ENCODE assay signal across 8 cellular contexts in genomic region chr19:18587962-18588610, GRCh38. TPM values are rescaled to one million over a fixed set of nuclear protein-coding genes. Genes with fewer than 3 reads are reported as not detected.
DNase-seq lines count a peak whose midpoint lies in the region; ATAC-seq, FAIRE-seq and TF ChIP-seq lines count a peak whose summit lies in the region.

No MANE protein-coding gene starts in this region.

- H3K27me3 ChIP-seq in astrocyte (ENCODE audit: insufficient read depth, low read length) (no peaks in the 10 kb centered on the region), mesenchymal stem cell (ENCODE audit: control insufficient read depth in 1 of 2, insufficient read depth in 1 of 2, low read length in 2 of 2) (no peaks in the 10 kb centered on the region)

- no peak overlapping the region for H2BK15ac ChIP-seq in mesenchymal stem cell (ENCODE audit: low read depth, poor library complexity, severe bottlenecking)

- FAIRE-seq in astrocyte (lab: Jason Lieb, UNC), result no peak

- H3K36me3 Mint-ChIP-seq in astrocyte (ENCODE audit: low read depth, unreplicated experiment), result no peaks in the 10 kb centered on the region

- no peak overlapping the region for H4K91ac ChIP-seq in mesenchymal stem cell (ENCODE audit: low read length)

- H3K4me3 ChIP-seq in AG09309 (ENCODE audit: control insufficient read depth, low read depth, low read length), result peak overlapping the region; percentile 77
- peak overlapping the region; percentile 74 for H3K4me3 ChIP-seq in astrocyte (ENCODE audit: insufficient read depth, low read depth, low read length)
- peak overlapping the region; percentile 93 for H3K4me3 ChIP-seq in mesenchymal stem cell (ENCODE audit: insufficient read depth in 1 of 2, low read depth in 1 of 2, low read length in 2 of 2)

- H3K27me3 Mint-ChIP-seq in astrocyte (ENCODE audit: low read depth, unreplicated experiment), result peaks cover 5% of the 10 kb centered on the region

- TF ChIP-seq CTCF in AG09309 (IDR thresholded peaks at IDR 0.05; ENCODE audit: control insufficient read depth, insufficient read depth, low read depth, low read length, missing control alignments) (no peak), astrocyte (IDR thresholded peaks at IDR 0.05; ENCODE audit: insufficient read depth, low read depth, low read length) (no peak)

- ATAC-seq in HG02943 (IDR thresholded peaks at IDR 0.05; ENCODE audit: low read depth, unreplicated experiment) (peak; percentile 3), HG02798 (IDR thresholded peaks at IDR 0.05; ENCODE audit: poor library complexity, unreplicated experiment) (no peak)

- H3K4me2 ChIP-seq in astrocyte (ENCODE audit: low read length), result peak overlapping the region; percentile 93
- peak overlapping the region; percentile 99 for H3K4me2 ChIP-seq in mesenchymal stem cell (ENCODE audit: low read length, poor library complexity, severe bottlenecking)

- H3K79me1 ChIP-seq in mesenchymal stem cell (replicated peaks; ENCODE audit: low read length, poor library complexity, severe bottlenecking), result peaks cover 2% of the 10 kb centered on the region

- H3K9me3 ChIP-seq in astrocyte (ENCODE audit: insufficient read depth, low read depth, low read length), result no peaks in the 10 kb centered on the region
- no peaks in the 10 kb centered on the region for H3K9me3 ChIP-seq in mesenchymal stem cell (ENCODE audit: control insufficient read depth, low read length)

- no peak overlapping the region for H3K14ac ChIP-seq in mesenchymal stem cell (ENCODE audit: low read length in 2 of 2)

- peak overlapping the region; percentile 97 for H4K8ac ChIP-seq in mesenchymal stem cell (ENCODE audit: low read length)

- peaks cover 23% of the 10 kb centered on the region for H4K20me1 ChIP-seq in astrocyte (ENCODE audit: insufficient read depth, low read length)

- peak overlapping the region; percentile 20 for H3K27ac ChIP-seq in astrocyte (ENCODE audit: low read depth, low read length)
- H3K27ac ChIP-seq in mesenchymal stem cell (ENCODE audit: low read length, poor library complexity, severe bottlenecking), result peak overlapping the region; percentile 9

- H3K23ac ChIP-seq in mesenchymal stem cell (ENCODE audit: low read length in 2 of 2), result no peak overlapping the region

- peak overlapping the region; percentile 50 to 97 for H3K18ac ChIP-seq in mesenchymal stem cell (ENCODE audit: low read depth in 1 of 2, low read length in 2 of 2)

- peak overlapping the region; percentile 86 for H3K4me3 Mint-ChIP-seq in astrocyte (ENCODE audit: unreplicated experiment)

- no peak overlapping the region for H2BK12ac ChIP-seq in mesenchymal stem cell (ENCODE audit: low read length in 2 of 2)

- WGBS in mesenchymal stem cell, result 54% methylated on average over 16 of the region's 16 CpGs

- DNase-seq in AG09309 (ENCODE audit: low read depth) (no peak), astrocyte (ENCODE audit: low read depth) (no peak), mesenchymal stem cell (no peak), T-helper 9 cell (no peak), NK-92 (lab: John Stamatoyannopoulos, UW; ENCODE audit: unreplicated experiment) (no peak), nucleus accumbens (lab: John Stamatoyannopoulos, UW) (no peak)

- no peaks in the 10 kb centered on the region for H3K9me3 Mint-ChIP-seq in astrocyte (ENCODE audit: unreplicated experiment)

- H3K36me3 ChIP-seq in astrocyte (ENCODE audit: insufficient read depth, low read length) (no peaks in the 10 kb centered on the region), mesenchymal stem cell (ENCODE audit: control insufficient read depth in 1 of 2, insufficient read depth in 2 of 2, low read depth in 1 of 2, low read length in 2 of 2) (peaks cover 9 to 16% of the 10 kb centered on the region in 2 experiments)

- H2AFZ ChIP-seq in astrocyte (ENCODE audit: low read depth, low read length), result peak overlapping the region; percentile 73
- peak overlapping the region; percentile 20 for H2AFZ ChIP-seq in mesenchymal stem cell (ENCODE audit: low read depth, low read length)

- peaks cover 6% of the 10 kb centered on the region for H3K4me1 Mint-ChIP-seq in astrocyte (ENCODE audit: low read depth, unreplicated experiment)

- no peak overlapping the region for H2BK120ac ChIP-seq in mesenchymal stem cell (ENCODE audit: low read depth, low read length)

- H3K9ac ChIP-seq in astrocyte (ENCODE audit: low read length), result peak overlapping the region; percentile 77
- H3K9ac ChIP-seq in mesenchymal stem cell (ENCODE audit: low read length), result peak overlapping the region; percentile 89

- H2AK5ac ChIP-seq in mesenchymal stem cell (ENCODE audit: low read length, severe bottlenecking), result no peak overlapping the region

- H3K27ac Mint-ChIP-seq in astrocyte (ENCODE audit: unreplicated experiment), result peak overlapping the region; percentile 80

- no peak overlapping the region for H2BK5ac ChIP-seq in mesenchymal stem cell (ENCODE audit: low read depth, low read length, poor library complexity, severe bottlenecking)

- peak overlapping the region; percentile 17 to 28 for H3K4ac ChIP-seq in mesenchymal stem cell (ENCODE audit: low read depth in 1 of 2, low read length in 2 of 2)

- no peaks in the 10 kb centered on the region for H3K79me2 ChIP-seq in astrocyte (ENCODE audit: insufficient read depth, low read length)

- H3K4me1 ChIP-seq in astrocyte (ENCODE audit: insufficient read depth, low read length) (peaks cover 10% of the 10 kb centered on the region), mesenchymal stem cell (ENCODE audit: control insufficient read depth, insufficient read depth, low read depth, low read length) (peaks cover 23% of the 10 kb centered on the region)

RNA-seq across cellular contexts. Expression of gene REX1BD, which starts 0.5 kb away (rescaled TPM):
- 47.4 and 54.6 TPM in 2 replicates for total RNA-seq in astrocyte
- polyA plus RNA-seq in mesenchymal stem cell (2013, experiment 1 of 2), result 64.9 TPM
- polyA plus RNA-seq in mesenchymal stem cell (2013, experiment 2 of 2), result 73.1 TPM

RNA-seq across cellular contexts. Expression of gene UBA52, which starts 16.4 kb away (rescaled TPM):
- total RNA-seq in astrocyte, result 1,213 and 1,287 TPM in 2 replicates
- 1,500 TPM for polyA plus RNA-seq in mesenchymal stem cell (2013, experiment 1 of 2)
- 1,505 TPM for polyA plus RNA-seq in mesenchymal stem cell (2013, experiment 2 of 2)

RNA-seq across cellular contexts. Expression of gene CRLF1, which starts 18.5 kb away (rescaled TPM):
- total RNA-seq in astrocyte, result 18.5 and 53.1 TPM in 2 replicates
- polyA plus RNA-seq in mesenchymal stem cell (2013, experiment 1 of 2), result 0.10 TPM
- polyA plus RNA-seq in mesenchymal stem cell (2013, experiment 2 of 2), result 0.18 TPM

RNA-seq across cellular contexts. Expression of gene TMEM59L, which starts 24.6 kb away (rescaled TPM):
- 5.6 and 8.8 TPM in 2 replicates for total RNA-seq in astrocyte
- 1.1 TPM for polyA plus RNA-seq in mesenchymal stem cell (2013, experiment 1 of 2)
- 1.1 TPM for polyA plus RNA-seq in mesenchymal stem cell (2013, experiment 2 of 2)

RNA-seq across cellular contexts. Expression of gene KXD1, which starts 30.4 kb away (rescaled TPM):
- total RNA-seq in astrocyte, result 73.4 and 80.2 TPM in 2 replicates
- polyA plus RNA-seq in mesenchymal stem cell (2013, experiment 1 of 2), result 138 TPM
- 134 TPM for polyA plus RNA-seq in mesenchymal stem cell (2013, experiment 2 of 2)
